ENCODE assay signal across 1 cellular context in genomic region chr18:59900222-59901128, GRCh38.
TF ChIP-seq lines count a peak whose summit lies in the region.

No MANE protein-coding gene starts in this region.

TF ChIP-seq in SK-N-SH, 30 proteins besides CTCF, POLR2A, EP300 and RAD21 (continued from another document):
- TF ChIP-seq, protein P1, sequence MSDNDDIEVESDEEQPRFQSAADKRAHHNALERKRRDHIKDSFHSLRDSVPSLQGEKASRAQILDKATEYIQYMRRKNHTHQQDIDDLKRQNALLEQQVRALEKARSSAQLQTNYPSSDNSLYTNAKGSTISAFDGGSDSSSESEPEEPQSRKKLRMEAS (IDR thresholded peaks at IDR 0.05; ENCODE audit: low read depth) = peak; percentile 39; the same call in 1 of the 2 replicates
- TF ChIP-seq GATA2 (CRISPR knock-in tag; IDR thresholded peaks at IDR 0.05) (no peak), REST (IDR thresholded peaks at IDR 0.05; ENCODE audit: low read depth, low read length) (no peak), TEAD4 (IDR thresholded peaks at IDR 0.05; ENCODE audit: borderline replicate concordance, insufficient read depth) (0 out of 2 replicates have a peak, but pooled peaks have one; percentile 4), TCF12 (IDR thresholded peaks at IDR 0.05) (no peak)
